Comparison of ENCODE assay signal across 9 cellular contexts in genomic region chr12:122029620-122030426, GRCh38. TPM values are rescaled to one million over a fixed set of nuclear protein-coding genes. Genes with fewer than 3 reads are reported as not detected.
DNase-seq lines count a peak whose midpoint lies in the region; ATAC-seq, FAIRE-seq and TF ChIP-seq lines count a peak whose summit lies in the region.
"Had no signal": no experiment of that assay in that cellular context is flagged by ENCODE, and none has a peak within 500 bp of the region (broad histone marks: within the 10 kb centered on the region; RNA-seq: fewer than 3 reads in every experiment).

No MANE protein-coding gene starts in this region.

- peaks cover 21% of the 10 kb centered on the region for H3K79me1 ChIP-seq in mesendoderm (ENCODE audit: low read length)

- H4K5ac ChIP-seq in mesendoderm (ENCODE audit: low read length) = no peak overlapping the region

- H3K4me2 ChIP-seq in K562 (ENCODE audit: insufficient read depth, low read length) (no peak overlapping the region), mesendoderm (ENCODE audit: low read length) (no peak overlapping the region)

- peak; percentile 12 for ATAC-seq in GM21723 (IDR thresholded peaks at IDR 0.05; ENCODE audit: unreplicated experiment)
- ATAC-seq in K562 = no peak
- peak; percentile 5 for ATAC-seq in stimulated activated memory B cell treated with anti-CD40 and anti-IgM and Interleukin-4, amounts not matched to agents 10 μg/mL and 1 μg/mL and 100 μg/mL, for 72 hours

- no peaks in the 10 kb centered on the region for H3K27me3 ChIP-seq in K562 (ENCODE audit: control insufficient read depth in 2 of 2, insufficient read depth in 2 of 2, low read length in 2 of 2)
- no peaks in the 10 kb centered on the region for H3K27me3 ChIP-seq in iPS-15b (ENCODE audit: control insufficient read depth, insufficient read depth, low read length)
- no peaks in the 10 kb centered on the region for H3K27me3 ChIP-seq in mesendoderm (ENCODE audit: insufficient read depth, low read length, poor library complexity)

- no peaks in the 10 kb centered on the region for H3K9me3 Mint-ChIP-seq in stimulated activated memory B cell treated with anti-CD40 and anti-IgM and Interleukin-4, amounts not matched to agents 10 μg/mL and 1 μg/mL and 100 μg/mL, for 72 hours

- TF ChIP-seq EP300 in K562 (IDR thresholded peaks at IDR 0.05; ENCODE audit: low read length) = no peak

- DNase-seq in K562 (ENCODE audit: extremely low read depth in 1 of 4, low spot score in 3 of 4) (peak in 2 of 4 experiments; percentile 29 to 35), mesendoderm (no peak), GM19238 (ENCODE audit: insufficient read length, low spot score) (no peak), H4 (ENCODE audit: low spot score) (no peak)
- DNase-seq: activated effector memory CD4-positive, alpha-beta T cell treated with anti-CD3 and anti-CD28 coated beads, Interleukin-2, amount 50 U/mL, for 16 hours had no signal

- TF ChIP-seq RAD21 in K562 (CRISPR knock-in tag; conservative IDR thresholded peaks at IDR 0.05 in 1 of 2, IDR thresholded peaks at IDR 0.05 in 1 of 2) = no peak

- TF ChIP-seq POLR2A in K562 (conservative IDR thresholded peaks at IDR 0.05) = no peak

- peak overlapping the region; percentile 40 for H3K4me3 Mint-ChIP-seq in stimulated activated memory B cell treated with anti-CD40 and anti-IgM and Interleukin-4, amounts not matched to agents 10 μg/mL and 1 μg/mL and 100 μg/mL, for 72 hours

- H3K56ac ChIP-seq in mesendoderm (ENCODE audit: low read length) = no peak overlapping the region

- peaks cover 67% of the 10 kb centered on the region for H3K4me1 Mint-ChIP-seq in stimulated activated memory B cell treated with anti-CD40 and anti-IgM and Interleukin-4, amounts not matched to agents 10 μg/mL and 1 μg/mL and 100 μg/mL, for 72 hours

- CTCF ChIA-PET in K562 (lab: Yijun Ruan, JAX; ENCODE audit: low intra/inter-chr PET ratio) = no interaction called here

- H3K36me3 Mint-ChIP-seq in stimulated activated memory B cell treated with anti-CD40 and anti-IgM and Interleukin-4, amounts not matched to agents 10 μg/mL and 1 μg/mL and 100 μg/mL, for 72 hours = peaks cover 19% of the 10 kb centered on the region

- POLR2A ChIA-PET in K562 (lab: Yijun Ruan, JAX) = no interaction called here

- no TSS peak for BruUV-seq in K562 (replicated peaks; lab: Mats Ljungman, UMichigan)

- no peaks in the 10 kb centered on the region for H3K9me3 ChIP-seq in K562 (replicated peaks; ENCODE audit: control insufficient read depth, insufficient read depth, low read depth, low read length)
- no peaks in the 10 kb centered on the region for H3K9me3 ChIP-seq in iPS-15b (ENCODE audit: control insufficient read depth, insufficient read depth, low read length)

- H3K4ac ChIP-seq in mesendoderm (ENCODE audit: low read depth, low read length) = no peak overlapping the region

- no peak overlapping the region for H3K23ac ChIP-seq in mesendoderm (ENCODE audit: low read length)

- WGBS in K562 (ENCODE audit: insufficient coverage, low coverage, missing lambda C conversion rate) = 72% methylated on average over 28 of the region's 28 CpGs
- WGBS in mesendoderm (ENCODE audit: extremely low coverage, insufficient coverage, low lambda C conversion rate) = no CpG with 5 or more reads among the region's 28 CpGs

- no peak overlapping the region for H3K27ac ChIP-seq in K562 (ENCODE audit: extremely low read depth, low read depth, low read length)
- H3K27ac ChIP-seq in mesendoderm (ENCODE audit: low read depth, low read length) = no peak overlapping the region

- H3K9ac ChIP-seq in K562 (ENCODE audit: insufficient read depth in 1 of 2, low read depth in 2 of 2, low read length in 2 of 2) = peak overlapping the region in 1 of 2 experiments; percentile 58; a peak in 2 of 4 replicates
- peak overlapping the region; percentile 24 for H3K9ac ChIP-seq in iPS-15b (ENCODE audit: low read depth, low read length)
- H3K9ac ChIP-seq in mesendoderm (ENCODE audit: low read length) = no peak overlapping the region

- H2AFZ ChIP-seq in K562 (ENCODE audit: low read depth, low read length) = no peak overlapping the region

- no peak overlapping the region for H2AK5ac ChIP-seq in mesendoderm (ENCODE audit: low read length)

- H3K9me1 ChIP-seq in K562 (ENCODE audit: control insufficient read depth, insufficient read depth, low read length) = peaks cover 8% of the 10 kb centered on the region

- TF ChIP-seq CTCF in K562 (IDR thresholded peaks at IDR 0.05 in 2 of 3, conservative IDR thresholded peaks at IDR 0.05 in 1 of 3; ENCODE audit: insufficient read depth in 2 of 3, low read depth in 1 of 3, low read length in 3 of 3) = no peak

- intact Hi-C loops in K562 (cut with micrococcal nuclease) = no loop called here

- peak overlapping the region; percentile 74 for H3K27ac Mint-ChIP-seq in stimulated activated memory B cell treated with anti-CD40 and anti-IgM and Interleukin-4, amounts not matched to agents 10 μg/mL and 1 μg/mL and 100 μg/mL, for 72 hours

- H3K4me1 ChIP-seq in K562 (replicated peaks in 1 of 2; ENCODE audit: control insufficient read depth in 2 of 2, insufficient read depth in 2 of 2, low read length in 2 of 2) (peaks cover 0 to 37% of the 10 kb centered on the region in 2 experiments; a peak in 4 of 5 replicates), iPS-15b (ENCODE audit: control insufficient read depth, insufficient read depth, low read length) (no peaks in the 10 kb centered on the region), mesendoderm (ENCODE audit: control insufficient read depth, low read depth, low read length) (no peaks in the 10 kb centered on the region)

- H3K18ac ChIP-seq in mesendoderm (ENCODE audit: low read length) = no peak overlapping the region

- FAIRE-seq in K562 (lab: Jason Lieb, UNC) = no peak
- FAIRE-seq: colon had no signal

- no peak overlapping the region for H2BK120ac ChIP-seq in mesendoderm (ENCODE audit: low read depth, low read length)

- peaks cover 9% of the 10 kb centered on the region; the same call in 1 of the 2 replicates for H4K20me1 ChIP-seq in K562 (replicated peaks; ENCODE audit: control insufficient read depth, insufficient read depth, low read length)

- H3K4me3 ChIP-seq in K562 (no peak overlapping the region), iPS-15b (ENCODE audit: low read depth, low read length) (no peak overlapping the region), mesendoderm (ENCODE audit: low read length) (no peak overlapping the region)

- H3K79me2 ChIP-seq in K562 (ENCODE audit: control insufficient read depth, insufficient read depth, low read length) (peaks cover 70% of the 10 kb centered on the region), mesendoderm (ENCODE audit: control insufficient read depth, insufficient read depth, low read length) (peaks cover 22% of the 10 kb centered on the region)

- in situ Hi-C loops in K562 (cut with MboI) = no loop called here

- no peaks in the 10 kb centered on the region for H3K27me3 Mint-ChIP-seq in stimulated activated memory B cell treated with anti-CD40 and anti-IgM and Interleukin-4, amounts not matched to agents 10 μg/mL and 1 μg/mL and 100 μg/mL, for 72 hours

- H2BK5ac ChIP-seq in mesendoderm (ENCODE audit: low read length) = no peak overlapping the region

- H3K36me3 ChIP-seq in K562 (ENCODE audit: control insufficient read depth, insufficient read depth, low read length) = peaks cover 15% of the 10 kb centered on the region; the same call in 1 of the 3 replicates
- H3K36me3 ChIP-seq in iPS-15b (ENCODE audit: control insufficient read depth, insufficient read depth, low read length) = no peaks in the 10 kb centered on the region
- no peaks in the 10 kb centered on the region for H3K36me3 ChIP-seq in mesendoderm (ENCODE audit: control insufficient read depth, insufficient read depth, low read length)

- no peak overlapping the region for H4K8ac ChIP-seq in mesendoderm (ENCODE audit: low read depth, low read length)

- no peak overlapping the region for H2BK15ac ChIP-seq in mesendoderm (replicated peaks; ENCODE audit: low read depth)

RNA-seq across cellular contexts. Expression of gene BCL7A, which starts 8.1 kb away (rescaled TPM):
- 14.3 and 26.5 TPM in 2 replicates for total RNA-seq in K562 (2011; cell fraction: chromatin; rRNA removed; ENCODE audit: low replicate concordance)
- total RNA-seq in K562 (2011; cell fraction: nucleolus; rRNA removed) = 14.6 and 18.5 TPM in 2 replicates
- 12.9 and 13.2 TPM in 2 replicates for total RNA-seq in K562 (2011; cell fraction: nucleoplasm; rRNA removed)
- total RNA-seq in K562 (2014; rRNA removed) (16.1 and 23.1 TPM in 2 replicates), K562 (2014; rRNA removed; fragmentation: Illumina TruSeq; extraction: Trizol) (11.0 and 13.6 TPM in 2 replicates), K562 (2015; rRNA removed; fragmentation: Illumina TruSeq; extraction: Trizol) (14.9 TPM in 2 replicates), K562 (2021) (19.9 and 21.9 TPM in 2 replicates)
- polyA plus RNA-seq in K562 (2011; rRNA removed) (11.2 and 11.5 TPM in 2 replicates), K562 (2014; fragmentation: Illumina TruSeq; extraction: Trizol) (19.5 and 20.1 TPM in 2 replicates), K562 (2014; fragmentation: Nextera tagmentation; extraction: Ambion mirVana) (under 1 TPM; 0.25 to 0.30 TPM), K562 (2014; rRNA removed) (16.8 and 17.1 TPM in 2 replicates)
- 13.9 and 19.9 TPM in 2 replicates for polyA plus RNA-seq in K562 (2011; cell fraction: cytosol; rRNA removed)
- polyA plus RNA-seq in K562 (2011; cell fraction: nucleus; rRNA removed) = 9.8 and 12.1 TPM in 2 replicates
- 14.5 and 17.2 TPM in 2 replicates for polyA plus RNA-seq in K562 (2012)
- polyA minus RNA-seq in K562 (2011; rRNA and poly(A)+ RNA removed) = 9.0 and 9.8 TPM in 2 replicates
- polyA minus RNA-seq in K562 (2011; cell fraction: cytosol; rRNA and poly(A)+ RNA removed) = 8.2 and 11.0 TPM in 2 replicates
- polyA minus RNA-seq in K562 (2011; cell fraction: nucleus; rRNA and poly(A)+ RNA removed) = 2.8 and 4.3 TPM in 2 replicates
- polyA plus RNA-seq in mesendoderm (2013, experiment 1 of 2) = 5.7 TPM
- 6.0 TPM for polyA plus RNA-seq in mesendoderm (2013, experiment 2 of 2)
- total RNA-seq in H4 (2014; rRNA removed; shearing (Covaris generic)) = 1.5 and 1.8 TPM in 2 replicates

RNA-seq across cellular contexts. Expression of gene MLXIP, which starts 48.7 kb away (rescaled TPM):
- total RNA-seq in K562 (2011; cell fraction: chromatin; rRNA removed; ENCODE audit: low replicate concordance) = 289 and 513 TPM in 2 replicates
- 197 and 203 TPM in 2 replicates for total RNA-seq in K562 (2011; cell fraction: nucleolus; rRNA removed)
- 215 and 311 TPM in 2 replicates for total RNA-seq in K562 (2011; cell fraction: nucleoplasm; rRNA removed)
- total RNA-seq in K562 (2014; rRNA removed) (14.7 and 36.9 TPM in 2 replicates), K562 (2014; rRNA removed; fragmentation: Illumina TruSeq; extraction: Trizol) (13.8 and 18.1 TPM in 2 replicates), K562 (2015; rRNA removed; fragmentation: Illumina TruSeq; extraction: Trizol) (25.8 and 28.9 TPM in 2 replicates), K562 (2021) (65.8 and 66.3 TPM in 2 replicates)
- polyA plus RNA-seq in K562 (2011; rRNA removed) (14.4 and 20.7 TPM in 2 replicates), K562 (2014; fragmentation: Illumina TruSeq; extraction: Trizol) (40.7 and 46.7 TPM in 2 replicates), K562 (2014; fragmentation: Nextera tagmentation; extraction: Ambion mirVana) (1 to 10 TPM; 2.2 to 3.8 TPM), K562 (2014; rRNA removed) (26.0 and 26.5 TPM in 2 replicates)
- polyA plus RNA-seq in K562 (2011; cell fraction: cytosol; rRNA removed) = 9.9 and 11.6 TPM in 2 replicates
- polyA plus RNA-seq in K562 (2011; cell fraction: nucleus; rRNA removed) = 78.1 and 99.4 TPM in 2 replicates
- 33.1 and 37.7 TPM in 2 replicates for polyA plus RNA-seq in K562 (2012)
- 20.9 and 23.5 TPM in 2 replicates for polyA minus RNA-seq in K562 (2011; rRNA and poly(A)+ RNA removed)
- 51.8 and 60.9 TPM in 2 replicates for polyA minus RNA-seq in K562 (2011; cell fraction: cytosol; rRNA and poly(A)+ RNA removed)
- polyA minus RNA-seq in K562 (2011; cell fraction: nucleus; rRNA and poly(A)+ RNA removed) = 61.8 and 88.5 TPM in 2 replicates
- 48.2 TPM for polyA plus RNA-seq in mesendoderm (2013, experiment 1 of 2)
- polyA plus RNA-seq in mesendoderm (2013, experiment 2 of 2) = 49.6 TPM
- 4.3 and 5.0 TPM in 2 replicates for total RNA-seq in H4 (2014; rRNA removed; shearing (Covaris generic))
